20 cellular contexts compared by ENCODE assay signal in the genomic region with DNA sequence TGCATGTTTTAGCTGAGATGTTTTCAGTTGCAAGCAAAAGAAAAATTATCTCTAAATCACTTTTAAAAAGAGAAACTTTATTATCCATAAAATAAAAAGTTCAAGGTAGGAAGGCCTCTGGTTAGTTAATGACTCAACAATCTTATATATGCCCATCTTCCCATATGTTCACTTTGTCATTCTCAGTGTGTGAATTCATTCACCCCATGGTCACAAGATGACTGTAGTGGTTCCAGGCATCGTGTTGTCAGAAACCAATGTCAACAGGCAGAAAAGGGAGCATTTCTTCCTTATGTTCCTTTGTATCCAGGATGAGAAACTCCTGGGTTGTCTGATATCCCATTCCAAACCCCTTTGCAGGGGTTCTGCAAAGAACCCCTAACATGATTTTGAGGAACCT.
DNase-seq lines count a peak whose midpoint lies in the region; ATAC-seq lines count a peak whose summit lies in the region.
"Had no signal": no experiment of that assay in that cellular context is flagged by ENCODE, and none has a peak within 500 bp of the region (broad histone marks: within the 10 kb centered on the region; RNA-seq: fewer than 3 reads in every experiment).

No MANE protein-coding gene starts in this region.

- peaks cover 4% of the 10 kb centered on the region for H3K27me3 Mint-ChIP-seq in activated T-helper 17 cell treated with anti-CD3 and anti-CD28 coated beads, Interleukin-2, amount 50 U/mL, for 72 hours
- H3K27me3 Mint-ChIP-seq: IgD-negative memory B cell had no signal

- H4K8ac ChIP-seq in mesenchymal stem cell (ENCODE audit: low read length) = no peak overlapping the region

- peak overlapping the region; percentile 82 for H3K9ac ChIP-seq in mesenchymal stem cell (ENCODE audit: low read length)

- H3K4ac ChIP-seq in mesenchymal stem cell (ENCODE audit: low read depth in 1 of 2, low read length in 2 of 2) = no peak overlapping the region

- no peaks in the 10 kb centered on the region for H3K27me3 ChIP-seq in mesenchymal stem cell (ENCODE audit: control insufficient read depth in 1 of 2, insufficient read depth in 1 of 2, low read length in 2 of 2)
- H3K27me3 ChIP-seq: BE2C had no signal

- H2BK12ac ChIP-seq in mesenchymal stem cell (ENCODE audit: low read length in 2 of 2) = no peak overlapping the region

- H3K23ac ChIP-seq in mesenchymal stem cell (ENCODE audit: low read length in 2 of 2) = no peak overlapping the region

- no peaks in the 10 kb centered on the region for H3K79me1 ChIP-seq in mesenchymal stem cell (replicated peaks; ENCODE audit: low read length, poor library complexity, severe bottlenecking)

- no peak overlapping the region for H3K4me2 ChIP-seq in mesenchymal stem cell (ENCODE audit: low read length, poor library complexity, severe bottlenecking)

- H3K9me3 ChIP-seq in mesenchymal stem cell (ENCODE audit: control insufficient read depth, low read length) = no peaks in the 10 kb centered on the region
- H3K9me3 ChIP-seq: A549, BE2C had no signal

- no peaks in the 10 kb centered on the region for H3K4me1 Mint-ChIP-seq in activated T-helper 17 cell treated with anti-CD3 and anti-CD28 coated beads, Interleukin-2, amount 50 U/mL, for 72 hours
- H3K4me1 Mint-ChIP-seq: H9, IgD-negative memory B cell had no signal

- H3K4me3 ChIP-seq in mesenchymal stem cell (ENCODE audit: insufficient read depth in 1 of 2, low read depth in 1 of 2, low read length in 2 of 2) = no peak overlapping the region
- H3K4me3 ChIP-seq: A549, SK-N-MC had no signal

- no peak overlapping the region for H3K27ac ChIP-seq in mesenchymal stem cell (ENCODE audit: low read length, poor library complexity, severe bottlenecking)
- H3K27ac ChIP-seq: SK-N-MC had no signal

- H2BK120ac ChIP-seq in mesenchymal stem cell (ENCODE audit: low read depth, low read length) = no peak overlapping the region

- H3K18ac ChIP-seq in mesenchymal stem cell (ENCODE audit: low read depth in 1 of 2, low read length in 2 of 2) = no peak overlapping the region

- H2AFZ ChIP-seq in mesenchymal stem cell (ENCODE audit: low read depth, low read length) = no peak overlapping the region

- H3K9me3 Mint-ChIP-seq in activated T-helper 17 cell treated with anti-CD3 and anti-CD28 coated beads, Interleukin-2, amount 50 U/mL, for 72 hours = no peaks in the 10 kb centered on the region
- H3K9me3 Mint-ChIP-seq: H9, IgD-negative memory B cell had no signal

- DNase-seq in ELR (ENCODE audit: low read depth) (peak; percentile 31), NCI-H69 (lab: John Stamatoyannopoulos, UW) (peak; percentile 22), mesenchymal stem cell (no peak), RPMI8226 (no peak)
- DNase-seq: BE2C, DMS79 treated with DMSO at 0.1 percent for 48 hours, H9, Karpas-422, NCI-H1105 treated with DMSO at 0.1 percent for 48 hours, NCI-H2029 treated with DMSO at 0.1 percent for 48 hours, NCI-H2171, NCI-H345, NCI-H524, Right ventricle myocardium superior had no signal

- no peak overlapping the region for H3K4me3 Mint-ChIP-seq in activated T-helper 17 cell treated with anti-CD3 and anti-CD28 coated beads, Interleukin-2, amount 50 U/mL, for 72 hours
- H3K4me3 Mint-ChIP-seq: H9, IgD-negative memory B cell had no signal

- H3K4me1 ChIP-seq in mesenchymal stem cell (ENCODE audit: control insufficient read depth, insufficient read depth, low read depth, low read length) = peaks cover 3% of the 10 kb centered on the region
- H3K4me1 ChIP-seq: BE2C had no signal

- H3K14ac ChIP-seq in mesenchymal stem cell (ENCODE audit: low read length in 2 of 2) = no peak overlapping the region

- H4K91ac ChIP-seq in mesenchymal stem cell (ENCODE audit: low read length) = no peak overlapping the region

- H3K36me3 Mint-ChIP-seq in activated T-helper 17 cell treated with anti-CD3 and anti-CD28 coated beads, Interleukin-2, amount 50 U/mL, for 72 hours (ENCODE audit: low read depth) = no peaks in the 10 kb centered on the region
- H3K36me3 Mint-ChIP-seq: IgD-negative memory B cell had no signal

- ATAC-seq in activated T-helper 17 cell treated with anti-CD3 and anti-CD28 coated beads, Interleukin-2, amount 50 U/mL, for 72 hours (replicated peaks) = peak; percentile 30
- ATAC-seq in GM21786 (IDR thresholded peaks at IDR 0.05; ENCODE audit: unreplicated experiment) (no peak), HG02642 (IDR thresholded peaks at IDR 0.05; ENCODE audit: poor library complexity, unreplicated experiment) (no peak)

- H3K36me3 ChIP-seq in mesenchymal stem cell (ENCODE audit: control insufficient read depth in 1 of 2, insufficient read depth in 2 of 2, low read depth in 1 of 2, low read length in 2 of 2) = no peaks in the 10 kb centered on the region
- H3K36me3 ChIP-seq: BE2C had no signal

- 96% methylated on average over 1 of the region's 1 CpG for WGBS in mesenchymal stem cell

- no peak overlapping the region for H2BK15ac ChIP-seq in mesenchymal stem cell (ENCODE audit: low read depth, poor library complexity, severe bottlenecking)

- no peak overlapping the region for H2AK5ac ChIP-seq in mesenchymal stem cell (ENCODE audit: low read length, severe bottlenecking)

- H2BK5ac ChIP-seq in mesenchymal stem cell (ENCODE audit: low read depth, low read length, poor library complexity, severe bottlenecking) = no peak overlapping the region

- H3K27ac Mint-ChIP-seq in activated T-helper 17 cell treated with anti-CD3 and anti-CD28 coated beads, Interleukin-2, amount 50 U/mL, for 72 hours = no peak overlapping the region
- H3K27ac Mint-ChIP-seq: H9, IgD-negative memory B cell had no signal

Comparison
In these comparisons a context has a peak if more than half of its experiments do, and no peak if none do; other contexts are left out.
1. DNase-seq: peak in ELR (single experiment) and NCI-H69 (single experiment); none in mesenchymal stem cell (single experiment) and RPMI8226 (single experiment).